Comparison of ENCODE assay signal across 11 cellular contexts in genomic region chrX:24117288-24117687, GRCh38. TPM values are rescaled to one million over a fixed set of nuclear protein-coding genes. Genes with fewer than 3 reads are reported as not detected.
DNase-seq lines count a peak whose midpoint lies in the region; ATAC-seq and TF ChIP-seq lines count a peak whose summit lies in the region.
"Had no signal": no experiment of that assay in that cellular context is flagged by ENCODE, and none has a peak within 500 bp of the region (broad histone marks: within the 10 kb centered on the region; RNA-seq: fewer than 3 reads in every experiment).

No MANE protein-coding gene starts in this region.

- no peaks in the 10 kb centered on the region for H3K79me2 ChIP-seq in OCI-LY7 (ENCODE audit: insufficient read depth, low read depth, low read length)

- in situ Hi-C loops in Panc1 (cut with HindIII; ENCODE audit: low pct_unique_long_range_greater_than_20kb, low sequenced_read_pairs), result no loop called here

- BruUV-seq in Panc1 (replicated peaks; lab: Mats Ljungman, UMichigan), result no TSS peak
- BruUV-seq in OCI-LY7 (replicated peaks; lab: Mats Ljungman, UMichigan), result no TSS peak

- no peak overlapping the region for H3K27ac Mint-ChIP-seq in stimulated activated memory B cell treated with anti-CD40 and anti-IgM and Interleukin-4, amounts not matched to agents 10 μg/mL and 1 μg/mL and 100 μg/mL, for 72 hours
- H3K27ac Mint-ChIP-seq in natural killer cell, result no peak overlapping the region
- H3K27ac Mint-ChIP-seq: effector memory CD8-positive, alpha-beta T cell; stimulated activated effector memory CD8-positive, alpha-beta T cell treated with anti-CD3 and anti-CD28 coated beads, Interleukin-12 subunit alpha, Interleukin-12 subunit beta, amount 100 ng/mL, for 72 hours had no signal

- TF ChIP-seq CTCF in Panc1 (IDR thresholded peaks at IDR 0.05) (no peak), fibroblast of mammary gland (conservative IDR thresholded peaks at IDR 0.05; ENCODE audit: control insufficient read depth, insufficient read depth, low read depth, low read length) (no peak), omental fat pad (IDR thresholded peaks at IDR 0.05) (no peak), OCI-LY7 (conservative IDR thresholded peaks at IDR 0.05; ENCODE audit: low read length) (no peak), natural killer cell (IDR thresholded peaks at IDR 0.05) (no peak)

- H3K27me3 Mint-ChIP-seq in stimulated activated memory B cell treated with anti-CD40 and anti-IgM and Interleukin-4, amounts not matched to agents 10 μg/mL and 1 μg/mL and 100 μg/mL, for 72 hours, result no peaks in the 10 kb centered on the region
- H3K27me3 Mint-ChIP-seq in natural killer cell (ENCODE audit: low read depth in 2 of 2), result no peaks in the 10 kb centered on the region
- H3K27me3 Mint-ChIP-seq: effector memory CD8-positive, alpha-beta T cell had no signal

- no peak overlapping the region for H3K4me2 ChIP-seq in OCI-LY7 (ENCODE audit: low read length)

- no peaks in the 10 kb centered on the region for H4K20me1 ChIP-seq in OCI-LY7 (ENCODE audit: insufficient read depth, low read length)

- peak; percentile 77 for ATAC-seq in Panc1
- peak; percentile 62 for ATAC-seq in omental fat pad (ENCODE audit: low FRiP score)
- no peak for ATAC-seq in HG02981 (IDR thresholded peaks at IDR 0.05; ENCODE audit: unreplicated experiment)
- no peak for ATAC-seq in stimulated activated memory B cell treated with anti-CD40 and anti-IgM and Interleukin-4, amounts not matched to agents 10 μg/mL and 1 μg/mL and 100 μg/mL, for 72 hours
- no peak for ATAC-seq in natural killer cell
- ATAC-seq: effector memory CD8-positive, alpha-beta T cell; stimulated activated effector memory CD8-positive, alpha-beta T cell treated with anti-CD3 and anti-CD28 coated beads, Interleukin-12 subunit alpha, Interleukin-12 subunit beta, amount 100 ng/mL, for 72 hours had no signal

- H3K9me3 ChIP-seq in Panc1 (ENCODE audit: control insufficient read depth, insufficient read depth, low read depth, low read length), result no peaks in the 10 kb centered on the region
- no peaks in the 10 kb centered on the region for H3K9me3 ChIP-seq in OCI-LY7 (ENCODE audit: low read length)

- H3K27ac ChIP-seq in Panc1 (ENCODE audit: low read length), result peak overlapping the region; percentile 69
- H3K27ac ChIP-seq in OCI-LY7 (ENCODE audit: low read depth, low read length, poor library complexity, severe bottlenecking), result no peak overlapping the region

- H3K36me3 ChIP-seq in Panc1 (ENCODE audit: control insufficient read depth, insufficient read depth, low read length), result no peaks in the 10 kb centered on the region
- no peaks in the 10 kb centered on the region for H3K36me3 ChIP-seq in OCI-LY7 (ENCODE audit: insufficient read depth, low read length)

- H3K4me3 ChIP-seq in Panc1 (ENCODE audit: low read depth in 2 of 2, low read length in 2 of 2), result no peak overlapping the region
- no peak overlapping the region for H3K4me3 ChIP-seq in fibroblast of mammary gland (ENCODE audit: control insufficient read depth, low read depth, low read length)
- H3K4me3 ChIP-seq in OCI-LY7 (ENCODE audit: low read depth, low read length, poor library complexity, severe bottlenecking), result no peak overlapping the region

- CTCF ChIA-PET in Panc1 (lab: Charles Lee) (no interaction called here), OCI-LY7 (lab: Charles Lee; ENCODE audit: unreplicated experiment) (no interaction called here)

- no peak overlapping the region for H2AFZ ChIP-seq in OCI-LY7 (ENCODE audit: low read length)

- H3K9me3 Mint-ChIP-seq in stimulated activated memory B cell treated with anti-CD40 and anti-IgM and Interleukin-4, amounts not matched to agents 10 μg/mL and 1 μg/mL and 100 μg/mL, for 72 hours, result no peaks in the 10 kb centered on the region
- no peaks in the 10 kb centered on the region for H3K9me3 Mint-ChIP-seq in natural killer cell
- H3K9me3 Mint-ChIP-seq: effector memory CD8-positive, alpha-beta T cell; neural crest cell; stimulated activated effector memory CD8-positive, alpha-beta T cell treated with anti-CD3 and anti-CD28 coated beads, Interleukin-12 subunit alpha, Interleukin-12 subunit beta, amount 100 ng/mL, for 72 hours had no signal

- H3K36me3 Mint-ChIP-seq in stimulated activated memory B cell treated with anti-CD40 and anti-IgM and Interleukin-4, amounts not matched to agents 10 μg/mL and 1 μg/mL and 100 μg/mL, for 72 hours, result no peaks in the 10 kb centered on the region
- H3K36me3 Mint-ChIP-seq in natural killer cell, result no peaks in the 10 kb centered on the region
- H3K36me3 Mint-ChIP-seq: stimulated activated effector memory CD8-positive, alpha-beta T cell treated with anti-CD3 and anti-CD28 coated beads, Interleukin-12 subunit alpha, Interleukin-12 subunit beta, amount 100 ng/mL, for 72 hours had no signal

- no peaks in the 10 kb centered on the region for H3K9me2 ChIP-seq in OCI-LY7 (ENCODE audit: insufficient read depth, low read length)

- intact Hi-C loops in Panc1 (cut with micrococcal nuclease; ENCODE audit: unreplicated experiment) (no loop called here), OCI-LY7 (cut with micrococcal nuclease; ENCODE audit: unreplicated experiment) (no loop called here), natural killer cell (cut with micrococcal nuclease) (no loop called here)

- H3K4me1 ChIP-seq in Panc1 (ENCODE audit: control insufficient read depth, insufficient read depth, low read length), result no peaks in the 10 kb centered on the region; the same call in 1 of the 2 replicates
- no peaks in the 10 kb centered on the region for H3K4me1 ChIP-seq in OCI-LY7 (ENCODE audit: insufficient read depth, low read length, poor library complexity, severe bottlenecking)

- DNase-seq in Ammon's horn (ENCODE audit: low spot score) (peak; percentile 72), Panc1 (ENCODE audit: low read depth, low spot score) (no peak), fibroblast of mammary gland (ENCODE audit: low read depth) (peak; percentile 84), omental fat pad (ENCODE audit: low spot score) (no peak), OCI-LY7 (ENCODE audit: low spot score) (no peak), natural killer cell (no peak)
- DNase-seq: effector memory CD8-positive, alpha-beta T cell had no signal

- H3K27me3 ChIP-seq in Panc1 (ENCODE audit: control insufficient read depth, insufficient read depth, low read length), result no peaks in the 10 kb centered on the region

- H3K4me1 Mint-ChIP-seq in stimulated activated memory B cell treated with anti-CD40 and anti-IgM and Interleukin-4, amounts not matched to agents 10 μg/mL and 1 μg/mL and 100 μg/mL, for 72 hours, result no peaks in the 10 kb centered on the region
- no peaks in the 10 kb centered on the region for H3K4me1 Mint-ChIP-seq in natural killer cell
- H3K4me1 Mint-ChIP-seq: neural crest cell; stimulated activated effector memory CD8-positive, alpha-beta T cell treated with anti-CD3 and anti-CD28 coated beads, Interleukin-12 subunit alpha, Interleukin-12 subunit beta, amount 100 ng/mL, for 72 hours had no signal

- POLR2A ChIA-PET in Panc1 (lab: Charles Lee), result no interaction called here
- POLR2A ChIA-PET in OCI-LY7 (lab: Charles Lee), result no interaction called here

- no peak overlapping the region for H3K4me3 Mint-ChIP-seq in stimulated activated memory B cell treated with anti-CD40 and anti-IgM and Interleukin-4, amounts not matched to agents 10 μg/mL and 1 μg/mL and 100 μg/mL, for 72 hours
- H3K4me3 Mint-ChIP-seq in natural killer cell, result no peak overlapping the region
- H3K4me3 Mint-ChIP-seq: effector memory CD8-positive, alpha-beta T cell; neural crest cell; stimulated activated effector memory CD8-positive, alpha-beta T cell treated with anti-CD3 and anti-CD28 coated beads, Interleukin-12 subunit alpha, Interleukin-12 subunit beta, amount 100 ng/mL, for 72 hours had no signal

RNA-seq across cellular contexts. Expression of gene ZFX, which starts 32.2 kb away (rescaled TPM):
- total RNA-seq in Panc1 (2021; ENCODE audit: unreplicated experiment) (38.7 TPM), omental fat pad (10 to 100 TPM; 40.4 to 78.2 (median 44.9) TPM), OCI-LY7 (2022) (34.8 and 37.6 TPM in 2 replicates), natural killer cell (100 to 1,000 TPM in 1 of 3 donors, 10 to 100 TPM in 2; 60.9 to 123 (median 63.0) TPM)
- 8.8 TPM for polyA plus RNA-seq in Panc1 (2012; ENCODE audit: insufficient read length)
- 18.1 and 20.0 TPM in 2 replicates for total RNA-seq in OCI-LY7 (2014; rRNA removed; shearing (Covaris generic))

Comparison
In these comparisons a context has a peak if more than half of its experiments do, and no peak if none do; other contexts are left out.
1. DNase-seq: peak in Ammon's horn (single experiment) and fibroblast of mammary gland (single experiment); none in Panc1 (single experiment), omental fat pad (single experiment), OCI-LY7 (single experiment) and natural killer cell (single experiment).
2. ATAC-seq: peak in Panc1 (single experiment) and omental fat pad (single experiment); none in HG02981 (single experiment), stimulated activated memory B cell treated with anti-CD40 and anti-IgM and Interleukin-4, amounts not matched to agents 10 μg/mL and 1 μg/mL and 100 μg/mL, for 72 hours (single experiment) and natural killer cell (0 of 3).